Comparison of ENCODE assay signal across 20 cellular contexts in genomic region chr19:12596927-12597548, GRCh38. TPM values are rescaled to one million over a fixed set of nuclear protein-coding genes. Genes with fewer than 3 reads are reported as not detected.
DNase-seq lines count a peak whose midpoint lies in the region; ATAC-seq and TF ChIP-seq lines count a peak whose summit lies in the region.
"Had no signal": no experiment of that assay in that cellular context is flagged by ENCODE, and none has a peak within 500 bp of the region (broad histone marks: within the 10 kb centered on the region; RNA-seq: fewer than 3 reads in every experiment).

No MANE protein-coding gene starts in this region.

- ATAC-seq in lung (ENCODE audit: insufficient read depth, low FRiP score) (no peak), GM18858 (IDR thresholded peaks at IDR 0.05; ENCODE audit: unreplicated experiment) (no peak)
- ATAC-seq: sciatic nerve had no signal

- H3K4me1 Mint-ChIP-seq in endothelial cell (ENCODE audit: unreplicated experiment) (no peaks in the 10 kb centered on the region), type B pancreatic cell (ENCODE audit: unreplicated experiment) (no peaks in the 10 kb centered on the region), Calu3 (ENCODE audit: low read depth, unreplicated experiment) (no peaks in the 10 kb centered on the region)

- peak; percentile 47 for DNase-seq in HuH-7 (ENCODE audit: low spot score)
- no peak for DNase-seq in endothelial cell (ENCODE audit: low spot score)
- DNase-seq in lung (ENCODE audit: low spot score) = peak; percentile 66
- peak; percentile 65 for DNase-seq in type B pancreatic cell (ENCODE audit: extremely low spot score, unreplicated experiment)
- no peak for DNase-seq in Calu3
- no peak for DNase-seq in NCI-H1417 treated with DMSO at 0.1 percent for 48 hours (lab: John Stamatoyannopoulos, UW)
- DNase-seq: activated naive CD4-positive, alpha-beta T cell treated with anti-CD3 and anti-CD28 coated beads, Interleukin-2, amount 50 U/mL, for 16 hours; activated T-cell treated with anti-CD3 and anti-CD28 coated beads, Interleukin-2, amount 50 U/mL, for 48 hours; CD4-positive, alpha-beta T cell; cerebellar nuclear complex; DMS153; effector CD4-positive, alpha-beta T cell; GOT3; NCI-H1092 treated with DMSO at 0.1 percent for 48 hours; NCI-H2081 treated with DMSO at 0.1 percent for 48 hours; NCI-H510A treated with DMSO at 0.1 percent for 48 hours; T1000 had no signal

- H3K9me3 Mint-ChIP-seq in endothelial cell (ENCODE audit: unreplicated experiment) (no peaks in the 10 kb centered on the region), type B pancreatic cell (no peaks in the 10 kb centered on the region), Calu3 (ENCODE audit: low read depth, unreplicated experiment) (no peaks in the 10 kb centered on the region)
- H3K9me3 Mint-ChIP-seq: CD4-positive, alpha-beta T cell had no signal

- no peak overlapping the region for H3K27ac Mint-ChIP-seq in endothelial cell (ENCODE audit: unreplicated experiment)
- H3K27ac Mint-ChIP-seq in type B pancreatic cell = no peak overlapping the region
- H3K27ac Mint-ChIP-seq in Calu3 (ENCODE audit: unreplicated experiment) = no peak overlapping the region
- H3K27ac Mint-ChIP-seq: CD4-positive, alpha-beta T cell had no signal

- no TSS peak for BruUV-seq in Calu3 (replicated peaks; lab: Mats Ljungman, UMichigan)

- peak overlapping the region; percentile 52 for H3K4me3 Mint-ChIP-seq in endothelial cell (ENCODE audit: unreplicated experiment)
- no peak overlapping the region for H3K4me3 Mint-ChIP-seq in type B pancreatic cell
- H3K4me3 Mint-ChIP-seq in Calu3 (ENCODE audit: low read depth, unreplicated experiment) = no peak overlapping the region
- H3K4me3 Mint-ChIP-seq: CD4-positive, alpha-beta T cell had no signal

- CTCF ChIA-PET in Calu3 (lab: Charles Lee) = no interaction called here

- H3K27me3 ChIP-seq in lung (ENCODE audit: control insufficient read depth, insufficient read depth) = no peaks in the 10 kb centered on the region
- H3K27me3 ChIP-seq: neutrophil had no signal

- H3K27me3 Mint-ChIP-seq in endothelial cell (ENCODE audit: unreplicated experiment) (peaks cover 3% of the 10 kb centered on the region), type B pancreatic cell (no peaks in the 10 kb centered on the region), Calu3 (ENCODE audit: unreplicated experiment) (no peaks in the 10 kb centered on the region)
- H3K27me3 Mint-ChIP-seq: CD4-positive, alpha-beta T cell had no signal

- H3K9me3 ChIP-seq in lung (ENCODE audit: control insufficient read depth in 2 of 2, insufficient read depth in 1 of 2, low read length in 1 of 2) = no peaks in the 10 kb centered on the region
- H3K9me3 ChIP-seq: neutrophil had no signal

- no peak overlapping the region for H3K4me3 ChIP-seq in lung

- peak overlapping the region in 1 of 2 donors; percentile 22 for H3K27ac ChIP-seq in lung (ENCODE audit: low read depth in 1 of 2, low read length in 1 of 2)
- H3K27ac ChIP-seq: neutrophil had no signal

- peaks cover 7% of the 10 kb centered on the region for H3K36me3 Mint-ChIP-seq in endothelial cell (ENCODE audit: low read depth, unreplicated experiment)
- peaks cover 15% of the 10 kb centered on the region for H3K36me3 Mint-ChIP-seq in type B pancreatic cell
- peaks cover 5% of the 10 kb centered on the region for H3K36me3 Mint-ChIP-seq in Calu3 (ENCODE audit: insufficient read depth, unreplicated experiment)

- 68 to 87% methylated on average over 35 to 38 of the region's 38 CpGs for WGBS in lung, 2 donors

- H3K4me1 ChIP-seq in lung (ENCODE audit: control insufficient read depth in 2 of 2, insufficient read depth in 2 of 2, low read length in 2 of 2) = no peaks in the 10 kb centered on the region

- intact Hi-C loops in Calu3 (cut with micrococcal nuclease; ENCODE audit: unreplicated experiment) = no loop called here

- H3K36me3 ChIP-seq in lung (ENCODE audit: control insufficient read depth in 2 of 2, insufficient read depth in 2 of 2, low read length in 2 of 2) = peaks cover 0 to 6% of the 10 kb centered on the region in 2 donors

- no peak for TF ChIP-seq CTCF in endothelial cell (IDR thresholded peaks at IDR 0.05; ENCODE audit: unreplicated experiment)
- no peak for TF ChIP-seq CTCF in lung (IDR thresholded peaks at IDR 0.05; ENCODE audit: control extremely low read depth, extremely low read depth)
- no peak for TF ChIP-seq CTCF in type B pancreatic cell (conservative IDR thresholded peaks at IDR 0.05)
- no peak for TF ChIP-seq CTCF in Calu3 (IDR thresholded peaks at IDR 0.05; ENCODE audit: unreplicated experiment)

RNA-seq across cellular contexts. Expression of gene ZNF490, which starts 13.6 kb away (rescaled TPM):
- total RNA-seq in endothelial cell (ENCODE audit: unreplicated experiment) (11.9 TPM), lung (10 to 100 TPM in 1 of 2 donors, 1 to 10 TPM in 1; 7.7 to 10.4 TPM), type B pancreatic cell (ENCODE audit: low replicate concordance) (11.2 and 11.4 TPM in 2 replicates), Calu3 (2022) (5.4 and 6.3 TPM in 2 replicates)
- polyA plus RNA-seq in lung = under 1 TPM; 0.94 to 0.96 TPM

RNA-seq across cellular contexts. Expression of gene ZNF791, which starts 13.7 kb away (rescaled TPM):
- total RNA-seq in endothelial cell (ENCODE audit: unreplicated experiment) = 29.3 TPM
- 10 to 100 TPM; 20.7 to 33.4 TPM for total RNA-seq in lung
- polyA plus RNA-seq in lung = 10 to 100 TPM in 1 of 2 donors, 1 to 10 TPM in 1; 5.5 to 10.1 TPM
- total RNA-seq in type B pancreatic cell (ENCODE audit: low replicate concordance) = 21.1 and 27.4 TPM in 2 replicates
- 15.8 and 16.2 TPM in 2 replicates for total RNA-seq in Calu3 (2022)

RNA-seq across cellular contexts. Expression of gene ZNF564, which starts 45.8 kb away (rescaled TPM):
- total RNA-seq in endothelial cell (ENCODE audit: unreplicated experiment) (18.8 TPM), lung (10 to 100 TPM; 11.1 to 26.3 TPM), type B pancreatic cell (ENCODE audit: low replicate concordance) (11.0 and 14.5 TPM in 2 replicates), Calu3 (2022) (6.6 and 8.7 TPM in 2 replicates)
- polyA plus RNA-seq in lung = 1 to 10 TPM; 5.2 to 5.3 TPM

Comparison
In these comparisons a context has a peak if more than half of its experiments do, and no peak if none do; other contexts are left out.
1. DNase-seq: peak in HuH-7 (single experiment), lung (single experiment) and type B pancreatic cell (single experiment); none in endothelial cell (single experiment), Calu3 (single experiment) and NCI-H1417 treated with DMSO at 0.1 percent for 48 hours (single experiment).